Comparison of ENCODE assay signal across 32 cellular contexts in the genomic region with DNA sequence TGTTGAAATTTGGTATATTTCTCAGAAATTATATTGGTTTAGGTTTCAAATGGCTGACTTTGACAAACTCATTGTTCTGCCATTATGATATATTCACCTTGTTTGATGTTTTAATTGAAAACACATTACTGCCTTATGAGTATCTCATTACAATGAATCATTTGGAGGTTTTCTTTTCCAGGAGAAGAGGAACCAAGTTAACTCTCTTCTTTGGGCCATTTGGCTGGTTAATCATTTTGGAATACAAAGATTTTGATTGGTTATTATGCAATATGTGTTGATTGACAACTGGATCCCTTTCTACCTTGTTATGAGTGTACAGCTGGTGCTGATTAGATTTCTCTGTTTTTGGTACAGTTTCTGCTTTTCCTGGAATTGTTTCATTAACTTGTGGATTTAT.
"Had no signal": no experiment of that assay in that cellular context is flagged by ENCODE, and none has a peak within 500 bp of the region (broad histone marks: within the 10 kb centered on the region; RNA-seq: fewer than 3 reads in every experiment).

No MANE protein-coding gene starts in this region.

- FAIRE-seq: astrocyte had no signal

- H3K27ac ChIP-seq: adrenal gland, body of pancreas, breast epithelium, Peyer's patch, SJSA1, VCaP had no signal

- H3K27me3 ChIP-seq: adrenal gland, body of pancreas, breast epithelium, Peyer's patch, SJSA1 had no signal

- H3K4me2 ChIP-seq: SK-N-SH had no signal

- H3K9me2 ChIP-seq: SK-N-SH had no signal

- H3K36me3 ChIP-seq: adrenal gland, breast epithelium, Peyer's patch, SJSA1 had no signal

- H3K9ac ChIP-seq: SK-N-SH had no signal

- H3K4me1 ChIP-seq: adrenal gland, body of pancreas, breast epithelium, Peyer's patch, SJSA1 had no signal

- DNase-seq: activated B cell treated with CpG ODN at 0.5 μM for 24 hours; activated CD4-positive, alpha-beta memory T cell treated with anti-CD3 and anti-CD28 coated beads for 36 hours; activated CD4-positive, alpha-beta T cell treated with anti-CD3 and anti-CD28 coated beads for 4 hours; activated CD4-positive, alpha-beta T cell treated with anti-CD3 and anti-CD28 coated beads, Interleukin-2, amount 50 U/mL, for 1 hour; activated CD4-positive, CD25-positive, alpha-beta regulatory T cell treated with anti-CD3 and anti-CD28 coated beads, Interleukin-2, amount 50 U/mL, for 72 hours; activated CD8-positive, alpha-beta memory T cell treated with anti-CD3 and anti-CD28 coated beads, Interleukin-2, amount 50 U/mL, for 4 hours; activated gamma-delta T cell treated with Interleukin-2 at 50 U/mL for 16 hours; activated naive CD4-positive, alpha-beta T cell treated with anti-CD3 and anti-CD28 coated beads for 36 hours; activated T-cell treated with anti-CD3 and anti-CD28 coated beads for 4 hours; activated T-cell treated with anti-CD3 and anti-CD28 coated beads, Interleukin-2, amount 50 U/mL, for 4 hours; adrenal gland; body of pancreas; MM.1S; MV-4-11; NCI-H1092; NCI-H1436 treated with DMSO at 0.1 percent for 48 hours; NCI-H1694 treated with DMSO at 0.1 percent for 48 hours; NCI-H2029; NCI-H345; NCI-H524 treated with DMSO at 0.1 percent for 48 hours; Peyer's patch; RPMI8226; SHP77 treated with DMSO at 0.1 percent for 48 hours; SK-N-SH; T-cell; T-helper 2 cell; T-helper 9 cell had no signal

- ATAC-seq: activated naive CD4-positive, alpha-beta T cell treated with anti-CD3 and anti-CD28 coated beads, Interleukin-2, amount 50 U/mL, for 72 hours; activated T-cell treated with anti-CD3 and anti-CD28 coated beads, Interleukin-2, amount 50 U/mL, for 4 hours; body of pancreas; T-cell had no signal

- H3K9me3 ChIP-seq: adrenal gland, body of pancreas, breast epithelium, Peyer's patch, SJSA1, SK-N-SH had no signal

- H3K4me3 ChIP-seq: adrenal gland, body of pancreas, breast epithelium, Peyer's patch, SJSA1 had no signal
